ENCODE assay signal across 8 cellular contexts in genomic region chr22:26169312-26170111, GRCh38. TPM values are rescaled to one million over a fixed set of nuclear protein-coding genes. Genes with fewer than 3 reads are reported as not detected.
DNase-seq lines count a peak whose midpoint lies in the region; ATAC-seq, FAIRE-seq and TF ChIP-seq lines count a peak whose summit lies in the region.

Gene SEZ6L (plus strand): TSS chr22:26169462. CDS start chr22:26169670, 208 bp downstream.

- intact Hi-C loops in heart left ventricle (cut with DNase I): loop anchor here in 4 of 10 donors (5.0 to 10.0 kb wide), 3 partner anchors 65 to 165 kb away; no protein-coding TSS in a partner anchor

- H3K36me3 ChIP-seq in heart left ventricle: no peaks in the 10 kb centered on the region

- no peak for TF ChIP-seq POLR2A in heart left ventricle (IDR thresholded peaks at IDR 0.05)

- H3K4me1 Mint-ChIP-seq in progenitor cell of endocrine pancreas (ENCODE audit: low read depth): peaks cover 19% of the 10 kb centered on the region

- H3K9me3 ChIP-seq in heart left ventricle: no peaks in the 10 kb centered on the region

- H3K4me1 ChIP-seq in heart left ventricle: peaks cover 0 to 18% (median 6%) of the 10 kb centered on the region in 12 donors

- H3K4me3 ChIP-seq in heart left ventricle: peak within 1 kb of the TSS; percentile 14 to 62 (median 48)

- ATAC-seq in heart left ventricle (peak in 3 of 4 donors; percentile 32 to 85 (median 72)), HG02840 (IDR thresholded peaks at IDR 0.05; ENCODE audit: low FRiP score, unreplicated experiment) (no peak), HG03521 (IDR thresholded peaks at IDR 0.05; ENCODE audit: unreplicated experiment) (no peak)

- FAIRE-seq in GM19239 (lab: Jason Lieb, UNC): no peak

- H3K9me3 Mint-ChIP-seq in progenitor cell of endocrine pancreas (ENCODE audit: low read depth): no peaks in the 10 kb centered on the region

- H3K27ac Mint-ChIP-seq in progenitor cell of endocrine pancreas: peak within 1 kb of the TSS; percentile 63

- peaks cover 3 to 88% (median 44%) of the 10 kb centered on the region in 9 donors for H3K27me3 ChIP-seq in heart left ventricle

- TF ChIP-seq CTCF in GM10266 (IDR thresholded peaks at IDR 0.05; ENCODE audit: control insufficient read depth, insufficient read depth, low read depth, missing control alignments): no peak
- no peak for TF ChIP-seq CTCF in heart left ventricle (IDR thresholded peaks at IDR 0.05)
- no peak for TF ChIP-seq CTCF in progenitor cell of endocrine pancreas (IDR thresholded peaks at IDR 0.05; ENCODE audit: unreplicated experiment)

- 0 to 1% (median 1%) methylated on average over 16 to 92 of the region's 92 CpGs for WGBS in heart left ventricle, 4 donors

- peaks cover 73% of the 10 kb centered on the region for H3K27me3 Mint-ChIP-seq in progenitor cell of endocrine pancreas

- peak; percentile 45 for DNase-seq in GM10266 (ENCODE audit: extremely low spot score)
- DNase-seq in NCI-H82 (lab: John Stamatoyannopoulos, UW): peak; percentile 67
- peak in 4 of 5 donors; percentile 26 to 68 (median 30) for DNase-seq in heart left ventricle
- DNase-seq in progenitor cell of endocrine pancreas (ENCODE audit: low spot score, unreplicated experiment): peak; percentile 31
- no peak for DNase-seq in GM19239 (ENCODE audit: insufficient read length, low spot score)
- DNase-seq in activated naive CD4-positive, alpha-beta T cell (lab: John Stamatoyannopoulos, UW): no peak

- no peak within 1 kb of the TSS for H3K27ac ChIP-seq in heart left ventricle

- no peaks in the 10 kb centered on the region for H3K36me3 Mint-ChIP-seq in progenitor cell of endocrine pancreas (ENCODE audit: insufficient read depth)

- peak within 1 kb of the TSS; percentile 70 for H3K4me3 Mint-ChIP-seq in progenitor cell of endocrine pancreas (ENCODE audit: low read depth)

RNA-seq across cellular contexts. Expression of gene SEZ6L, which starts in this region (rescaled TPM):
- 1 to 10 TPM in 3 of 9 donors, under 1 TPM in 5, not detected in 1; 0.12 to 1.6 (median 0.22) TPM for total RNA-seq in heart left ventricle
- under 1 TPM in 1 of 2 donors, not detected in 1; 0.04 TPM for polyA plus RNA-seq in heart left ventricle
- 25.3 and 26.2 TPM in 2 replicates for total RNA-seq in progenitor cell of endocrine pancreas

Comparison
In these comparisons a context has a peak if more than half of its experiments do, and no peak if none do; other contexts are left out.
1. RNA of gene SEZ6L (total RNA-seq): 25.3 to 26.2 TPM in progenitor cell of endocrine pancreas; 0.12 to 1.6 TPM in heart left ventricle; every median in the first group is over 10 times any median in the second.
2. DNase-seq: peak in GM10266 (single experiment), NCI-H82 (single experiment), heart left ventricle (4 of 5) and progenitor cell of endocrine pancreas (single experiment); none in GM19239 (single experiment) and activated naive CD4-positive, alpha-beta T cell (0 of 4).
3. ATAC-seq: peak in heart left ventricle (3 of 4); none in HG02840 (single experiment) and HG03521 (single experiment).